Comparison of ENCODE assay signal across 5 cellular contexts in the genomic region with DNA sequence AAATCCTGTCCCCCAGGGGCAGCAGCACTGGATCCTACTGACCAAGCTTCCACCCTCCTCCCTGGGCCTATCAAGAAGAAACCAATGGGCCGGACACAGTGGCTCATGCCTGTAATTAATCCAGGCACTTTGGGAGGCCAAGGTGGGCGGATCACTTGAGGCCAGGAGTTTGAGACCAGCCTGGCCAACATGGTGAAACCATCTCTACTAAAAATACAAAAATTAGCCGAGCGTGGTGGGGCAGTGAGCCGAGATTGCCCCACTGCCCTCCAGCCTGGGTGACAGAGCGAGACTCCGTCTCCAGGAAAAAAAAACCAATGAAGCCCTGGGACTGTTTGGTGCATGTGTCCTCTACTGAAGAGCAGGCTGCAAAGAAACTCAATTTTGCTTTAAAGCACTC.
A peak's percentile ranks its signal among the peaks of the same experiment; 100 is the strongest.
DNase-seq lines count a peak whose midpoint lies in the region; ATAC-seq, FAIRE-seq and TF ChIP-seq lines count a peak whose summit lies in the region.
"Not testable (repeated sequence)": the region's sequence is repeated elsewhere in the genome, so short reads cannot be mapped to it uniquely, and the experiment has no call there.

No MANE protein-coding gene starts in this region.

- not testable (repeated sequence) for TF ChIP-seq RAD21 in A549 (conservative IDR thresholded peaks at IDR 0.05 in 1 of 2, IDR thresholded peaks at IDR 0.05 in 1 of 2)

- not testable (repeated sequence) for FAIRE-seq in A549 (lab: Jason Lieb, UNC)

- not testable (repeated sequence) for ATAC-seq in A549
- ATAC-seq in left ventricle myocardium superior: peak; percentile 9

- intact Hi-C loops in left ventricle myocardium superior (cut with micrococcal nuclease); thyroid gland (cut with DNase I): not testable (repeated sequence)

- peaks cover 87% of the 10 kb centered on the region for H3K4me1 ChIP-seq in A549
- not testable (repeated sequence) for H3K4me1 ChIP-seq in cardiac muscle cell (ENCODE audit: low read depth)
- H3K4me1 ChIP-seq in thyroid gland: peaks cover 14 to 26% of the 10 kb centered on the region in 2 donors

- not testable (repeated sequence) for DNase-seq in A549 (ENCODE audit: low read depth in 1 of 2, low spot score in 1 of 2); WERI-Rb-1; cardiac muscle cell (ENCODE audit: low read depth in 1 of 2, low spot score in 1 of 2); left ventricle myocardium superior
- DNase-seq in thyroid gland: peak; percentile 58 to 70

- H3K36me3 ChIP-seq in WERI-Rb-1: peaks cover 22% of the 10 kb centered on the region
- peaks cover 25% of the 10 kb centered on the region for H3K36me3 ChIP-seq in cardiac muscle cell
- H3K36me3 ChIP-seq in thyroid gland: peaks cover 10% of the 10 kb centered on the region in 2 donors

- TF ChIP-seq EP300 in A549 (IDR thresholded peaks at IDR 0.05): not testable (repeated sequence)

- TF ChIP-seq CTCF in A549 (IDR thresholded peaks at IDR 0.05); WERI-Rb-1 (IDR thresholded peaks at IDR 0.05; ENCODE audit: low read depth, low read length); cardiac muscle cell (IDR thresholded peaks at IDR 0.05; ENCODE audit: low read depth, low read length); thyroid gland (IDR thresholded peaks at IDR 0.05): not testable (repeated sequence)

- not testable (repeated sequence) for H3K4me2 ChIP-seq in A549

- 93% methylated on average over 7 of the region's 7 CpGs for whole genome bisulfite sequencing in A549 (ENCODE audit: missing lambda C conversion rate)
- 23 to 54% methylated on average over 7 of the region's 7 CpGs for WGBS in thyroid gland, 2 donors

- CTCF ChIA-PET in A549 (lab: Yijun Ruan, JAX): interaction anchor here (1.0 to 2.4 kb wide), 3 partner anchors 8 to 378 kb away, joined by 3 to 11 read pairs (median 4); no protein-coding TSS in a partner anchor

- H3K27me3 ChIP-seq in WERI-Rb-1 (ENCODE audit: insufficient read depth, low read depth, severe bottlenecking); cardiac muscle cell; thyroid gland: not testable (repeated sequence)

- POLR2A ChIA-PET in A549 (lab: Yijun Ruan, JAX): not testable (repeated sequence)

- H3K9me3 ChIP-seq in A549; WERI-Rb-1 (ENCODE audit: severe bottlenecking); cardiac muscle cell (ENCODE audit: low read depth); thyroid gland: not testable (repeated sequence)

- H3K27ac ChIP-seq in A549 (peak overlapping the region; percentile 76 to 88), WERI-Rb-1 (peak overlapping the region; percentile 98), cardiac muscle cell (peak overlapping the region; percentile 32), thyroid gland (peak overlapping the region in 2 of 3 donors; percentile 7 to 37)

- H3K4me3 ChIP-seq in A549; WERI-Rb-1 (ENCODE audit: low read depth, low read length); cardiac muscle cell; thyroid gland (replicated peaks in 1 of 3): not testable (repeated sequence)

- not testable (repeated sequence) for TF ChIP-seq POLR2A in A549 (IDR thresholded peaks at IDR 0.05; ENCODE audit: low read length); thyroid gland (IDR thresholded peaks at IDR 0.05)

Comparison
In these comparisons a context has a peak if more than half of its experiments do, and no peak if none do; other contexts are left out.
1. H3K27ac ChIP-seq: peak in every context shown above with its lines; median percentile 98 in WERI-Rb-1; 82 in A549; 32 in cardiac muscle cell; 22 in thyroid gland.